ENCODE assay signal across 28 cellular contexts in the genomic region with DNA sequence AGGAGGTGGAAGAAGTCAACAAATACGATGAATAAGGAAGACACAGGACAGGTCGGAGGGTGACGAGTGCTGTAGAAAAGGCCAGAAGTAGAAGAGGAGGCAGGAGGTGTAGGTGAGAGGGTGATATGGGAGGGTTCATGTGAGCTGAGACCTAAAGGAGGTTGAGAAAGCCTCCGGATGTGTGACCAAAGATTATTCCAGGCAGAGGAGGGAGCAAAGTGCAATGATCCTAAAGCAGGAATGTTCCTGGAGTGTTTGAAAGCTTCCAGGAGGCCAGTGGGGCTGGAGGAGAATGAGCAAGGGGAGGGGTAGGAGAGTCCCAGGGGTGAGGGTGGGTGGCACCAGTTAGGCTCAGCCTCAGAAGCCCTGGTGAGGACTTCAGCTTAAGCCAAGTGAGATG.
"Had no signal": no experiment of that assay in that cellular context is flagged by ENCODE, and none has a peak within 500 bp of the region (broad histone marks: within the 10 kb centered on the region; RNA-seq: fewer than 3 reads in every experiment).

No MANE protein-coding gene starts in this region.

- FAIRE-seq: astrocyte, colon, endometrium, endothelial cell of umbilical vein, frontal cortex had no signal

- ATAC-seq: activated T-cell treated with anti-CD3 and anti-CD28 coated beads, Interleukin-2, amount 50 U/mL, for 4 hours; activated T-helper 17 cell treated with anti-CD3 and anti-CD28 coated beads, Interleukin-2, amount 50 U/mL, for 72 hours; heart left ventricle had no signal

- H3K27ac ChIP-seq: epithelial cell of prostate, heart left ventricle had no signal

- H3K36me3 ChIP-seq: heart left ventricle had no signal

- H3K27me3 ChIP-seq: heart left ventricle had no signal

- DNase-seq: activated CD4-positive, alpha-beta memory T cell treated with anti-CD3 and anti-CD28 coated beads, Interleukin-2, amount 10 ng/mL, durations not matched to agents 7 days and 5 days; activated CD4-positive, alpha-beta T cell treated with anti-CD3 and anti-CD28 coated beads for 1 hour; activated CD4-positive, alpha-beta T cell treated with anti-CD3 and anti-CD28 coated beads for 4 hours; activated CD4-positive, alpha-beta T cell treated with anti-CD3 and anti-CD28 coated beads, Interleukin-2, amount 10 ng/mL, durations not matched to agents 7 days and 5 days; activated CD4-positive, alpha-beta T cell treated with anti-CD3 and anti-CD28 coated beads, Interleukin-2, amount 50 U/mL, for 4 hours; activated CD4-positive, CD25-positive, alpha-beta regulatory T cell; activated CD8-positive, alpha-beta memory T cell treated with anti-CD3 and anti-CD28 coated beads, Interleukin-2, amount 50 U/mL, for 48 hours; activated effector memory CD4-positive, alpha-beta T cell treated with Interleukin-2 at 50 U/mL for 16 hours; activated gamma-delta T cell treated with Interleukin-2 at 50 U/mL for 16 hours; activated naive CD4-positive, alpha-beta T cell treated with anti-CD3 and anti-CD28 coated beads, Interleukin-2, amount 50 U/mL, for 16 hours; activated naive CD4-positive, alpha-beta T cell treated with Interleukin-2 at 50 U/mL for 16 hours; activated T-cell treated with anti-CD3 and anti-CD28 coated beads for 4 hours; activated T-cell treated with anti-CD3 and anti-CD28 coated beads, Interleukin-2, amount 50 U/mL, for 4 hours; amniotic stem cell; anterior cingulate cortex; caudate nucleus; effector CD8-positive, alpha-beta T cell; foreskin fibroblast; glutamatergic neuron; heart left ventricle; T-helper 2 cell had no signal

- H3K9me3 ChIP-seq: heart left ventricle had no signal

- H3K4me3 ChIP-seq: heart left ventricle had no signal

- H3K4me1 ChIP-seq: heart left ventricle had no signal
